Comparison of ENCODE assay signal across 8 cellular contexts in the genomic region with DNA sequence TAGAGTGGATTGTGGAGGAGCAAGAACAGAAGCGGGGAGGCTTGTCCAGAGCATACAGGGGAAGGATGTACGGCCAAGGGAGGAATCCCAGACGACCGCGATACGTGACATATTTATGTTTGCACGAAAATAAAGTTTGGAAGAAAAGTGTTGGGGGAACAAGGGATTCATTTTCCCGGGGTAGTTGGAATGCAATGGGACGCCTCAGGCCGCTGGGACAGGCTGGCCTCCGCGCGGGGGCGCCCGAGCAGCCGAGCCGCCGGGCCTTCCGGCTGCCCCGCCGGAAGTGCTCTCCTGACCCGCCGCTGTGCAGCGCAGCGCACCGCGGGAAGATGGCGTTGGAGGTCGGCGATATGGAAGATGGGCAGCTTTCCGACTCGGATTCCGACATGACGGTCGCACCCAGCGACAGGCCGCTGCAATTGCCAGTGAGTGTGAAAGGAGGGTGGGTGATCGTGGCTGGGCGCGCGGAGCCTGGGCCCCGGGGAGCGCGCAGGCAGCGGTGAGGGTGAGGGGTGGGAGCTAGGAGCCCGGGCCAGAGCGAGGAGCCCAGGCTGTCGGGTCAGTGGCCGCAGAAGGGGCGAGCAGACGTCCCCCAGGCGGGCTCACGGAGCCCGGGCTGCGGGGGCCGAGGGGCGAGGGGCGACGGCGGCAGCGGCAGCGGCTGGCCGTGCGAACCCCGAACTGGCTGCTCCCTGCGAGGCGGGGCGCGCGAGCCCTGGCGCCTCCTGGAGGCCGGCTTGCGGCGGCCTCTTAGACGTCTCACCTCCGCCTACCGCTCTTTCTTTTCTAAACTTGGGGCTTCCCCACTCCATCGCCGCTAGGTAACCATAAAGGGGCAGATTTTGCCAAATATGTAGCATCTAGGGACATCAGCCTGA.
A peak's percentile ranks its signal among the peaks of the same experiment; 100 is the strongest.
DNase-seq lines count a peak whose midpoint lies in the region; ATAC-seq lines count a peak whose summit lies in the region.

A gene with protein sequence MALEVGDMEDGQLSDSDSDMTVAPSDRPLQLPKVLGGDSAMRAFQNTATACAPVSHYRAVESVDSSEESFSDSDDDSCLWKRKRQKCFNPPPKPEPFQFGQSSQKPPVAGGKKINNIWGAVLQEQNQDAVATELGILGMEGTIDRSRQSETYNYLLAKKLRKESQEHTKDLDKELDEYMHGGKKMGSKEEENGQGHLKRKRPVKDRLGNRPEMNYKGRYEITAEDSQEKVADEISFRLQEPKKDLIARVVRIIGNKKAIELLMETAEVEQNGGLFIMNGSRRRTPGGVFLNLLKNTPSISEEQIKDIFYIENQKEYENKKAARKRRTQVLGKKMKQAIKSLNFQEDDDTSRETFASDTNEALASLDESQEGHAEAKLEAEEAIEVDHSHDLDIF (plus strand): TSS at position 317 of the 881 bp plus-strand sequence. CDS start 16 bp downstream, at position 333.

- DNase-seq in NCI-H2171 treated with DMSO at 0.1 percent for 48 hours (lab: John Stamatoyannopoulos, UW) (peak; percentile 53), cerebellar cortex (ENCODE audit: low spot score) (peak; percentile 76), kidney glomerular epithelial cell (lab: John Stamatoyannopoulos, UW) (peak; percentile 66)
- peak; percentile 44 for DNase-seq in activated CD4-positive, CD25-positive, alpha-beta regulatory T cell treated with anti-CD3 and anti-CD28 coated beads, Interleukin-2, amount 50 U/mL, for 16 hours (ENCODE audit: low read depth, low spot score)
- DNase-seq in stimulated activated CD4-positive, alpha-beta T cell treated with anti-CD3 and anti-CD28 coated beads, Interleukin-1b, Interleukin-23, amount 100 ng/mL, for 24 hours (ENCODE audit: low read depth in 4 of 4, low spot score in 1 of 4), result peak; percentile 47 to 67 (median 55)

- peaks cover 16% of the 10 kb centered on the region for H3K4me1 ChIP-seq in ACC112 (ENCODE audit: control insufficient read depth, insufficient read depth, low read length, unreplicated experiment)

- peak within 1 kb of the TSS; percentile 92 for H3K4me3 ChIP-seq in ACC112 (ENCODE audit: low read depth, low read length)

- ATAC-seq in GM18517 (IDR thresholded peaks at IDR 0.05; ENCODE audit: unreplicated experiment) (peak; percentile 92), HG03039 (IDR thresholded peaks at IDR 0.05; ENCODE audit: unreplicated experiment) (peak; percentile 95)

- H3K36me3 ChIP-seq in ACC112 (ENCODE audit: insufficient read depth, low read length), result peaks cover 17% of the 10 kb centered on the region

- no peaks in the 10 kb centered on the region for H3K27me3 ChIP-seq in ACC112 (ENCODE audit: insufficient read depth, low read length)

- peak within 1 kb of the TSS; percentile 40; the same call in 1 of the 2 replicates for H3K27ac ChIP-seq in ACC112 (ENCODE audit: low read depth, low read length)

- peak within 1 kb of the TSS; percentile 95 for H2AFZ ChIP-seq in ACC112 (ENCODE audit: low read length, unreplicated experiment)

- H3K79me2 ChIP-seq in ACC112 (ENCODE audit: control insufficient read depth, insufficient read depth, low read length, unreplicated experiment), result peaks cover 49% of the 10 kb centered on the region

Comparison
In these comparisons a context has a peak if more than half of its experiments do, and no peak if none do; other contexts are left out.
1. Peak in every context shown above with its lines: DNase-seq, ATAC-seq, H3K4me3 ChIP-seq and H3K27ac ChIP-seq.